In genomic region chr14:41541333-41541732, GRCh38 we compare ENCODE assay signal across 29 cellular contexts.
"Had no signal": no experiment of that assay in that cellular context is flagged by ENCODE, and none has a peak within 500 bp of the region (broad histone marks: within the 10 kb centered on the region; RNA-seq: fewer than 3 reads in every experiment).

No MANE protein-coding gene starts in this region.

- H3K4me3 ChIP-seq: stomach, suprapubic skin, testis, thoracic aorta, thyroid gland, tibial artery, tibial nerve, transverse colon, upper lobe of left lung, upper lobe of right lung, uterus, vagina had no signal

- H3K4me1 ChIP-seq: stomach, suprapubic skin, testis, thyroid gland, tibial artery, tibial nerve, transverse colon, upper lobe of left lung, upper lobe of right lung, uterus, vagina had no signal

- ATAC-seq: stimulated activated effector memory CD8-positive, alpha-beta T cell treated with anti-CD3 and anti-CD28 coated beads, Interleukin-12 subunit alpha, Interleukin-12 subunit beta, amount 100 ng/mL, for 72 hours; stimulated activated memory B cell treated with anti-CD40 and anti-IgM and Interleukin-4, amounts not matched to agents 10 μg/mL and 1 μg/mL and 100 μg/mL, for 72 hours; stimulated activated naive B cell treated with anti-CD40 and anti-IgM and Interleukin-4, amounts not matched to agents 10 μg/mL and 1 μg/mL and 100 μg/mL, for 72 hours; stimulated activated naive CD8-positive, alpha-beta T cell treated with anti-CD3 and anti-CD28 coated beads, Interleukin-15, amount 100 ng/mL, for 72 hours; stimulated activated naive CD8-positive, alpha-beta T cell treated with anti-CD3 and anti-CD28 coated beads, Interleukin-15, Interleukin-2, amounts not matched to agents 100 U/mL and 50 U/mL, for 24 hours; upper lobe of right lung had no signal

- H3K36me3 Mint-ChIP-seq: stimulated activated effector memory CD8-positive, alpha-beta T cell treated with anti-CD3 and anti-CD28 coated beads, Interleukin-12 subunit alpha, Interleukin-12 subunit beta, amount 100 ng/mL, for 72 hours; stimulated activated memory B cell treated with anti-CD40 and anti-IgM and Interleukin-4, amounts not matched to agents 10 μg/mL and 1 μg/mL and 100 μg/mL, for 72 hours; stimulated activated naive B cell treated with anti-CD40 and anti-IgM and Interleukin-4, amounts not matched to agents 10 μg/mL and 1 μg/mL and 100 μg/mL, for 72 hours; type B pancreatic cell had no signal

- H3K9me3 ChIP-seq: testis, thyroid gland, uterus, vagina had no signal

- H3K27ac Mint-ChIP-seq: stimulated activated effector memory CD8-positive, alpha-beta T cell treated with anti-CD3 and anti-CD28 coated beads, Interleukin-12 subunit alpha, Interleukin-12 subunit beta, amount 100 ng/mL, for 72 hours; stimulated activated memory B cell treated with anti-CD40 and anti-IgM and Interleukin-4, amounts not matched to agents 10 μg/mL and 1 μg/mL and 100 μg/mL, for 72 hours; stimulated activated naive B cell treated with anti-CD40 and anti-IgM and Interleukin-4, amounts not matched to agents 10 μg/mL and 1 μg/mL and 100 μg/mL, for 72 hours; stimulated activated naive CD8-positive, alpha-beta T cell treated with anti-CD3 and anti-CD28 coated beads, Interleukin-15, Interleukin-2, amounts not matched to agents 100 ng/mL and 50 ng/mL, for 24 hours; type B pancreatic cell had no signal

- H3K27ac ChIP-seq: stomach, suprapubic skin, testis, thoracic aorta, thyroid gland, tibial artery, tibial nerve, transverse colon, upper lobe of left lung, upper lobe of right lung, uterus, vagina had no signal

- H3K36me3 ChIP-seq: stomach, suprapubic skin, thoracic aorta, thyroid gland, tibial artery, tibial nerve, transverse colon, upper lobe of left lung, upper lobe of right lung, uterus, vagina had no signal

- H3K27me3 Mint-ChIP-seq: stimulated activated memory B cell treated with anti-CD40 and anti-IgM and Interleukin-4, amounts not matched to agents 10 μg/mL and 1 μg/mL and 100 μg/mL, for 72 hours; stimulated activated naive B cell treated with anti-CD40 and anti-IgM and Interleukin-4, amounts not matched to agents 10 μg/mL and 1 μg/mL and 100 μg/mL, for 72 hours; stimulated activated naive CD8-positive, alpha-beta T cell treated with anti-CD3 and anti-CD28 coated beads, Interleukin-15, amount 100 ng/mL, for 72 hours; stimulated activated naive CD8-positive, alpha-beta T cell treated with anti-CD3 and anti-CD28 coated beads, Interleukin-15, Interleukin-2, amounts not matched to agents 100 ng/mL and 50 ng/mL, for 24 hours; type B pancreatic cell had no signal

- DNase-seq: stimulated activated CD4-positive, alpha-beta T cell treated with anti-CD3 and anti-CD28 coated beads, Interleukin-2, amount 100 ng/mL, for 48 hours; stimulated activated CD4-positive, alpha-beta T cell treated with anti-CD3 and anti-CD28 coated beads, Interleukin-4, amount 100 ng/mL, for 1 hour; stimulated activated CD4-positive, alpha-beta T cell treated with anti-CD3 and anti-CD28 coated beads, Interleukin-4, amount 100 ng/mL, for 24 hours; stimulated activated CD4-positive, alpha-beta T cell treated with anti-CD3 and anti-CD28 coated beads, Interleukin-4, amount 100 ng/mL, for 4 hours; stimulated activated CD8-positive, alpha-beta memory T cell treated with anti-CD3 and anti-CD28 coated beads, Interleukin-4, amount 100 ng/mL, for 48 hours; stimulated activated naive B cell treated with anti-CD40 and anti-IgM and Interleukin-4, amounts not matched to agents 10 μg/mL and 1 μg/mL and 100 μg/mL, for 72 hours; stimulated activated naive CD4-positive, alpha-beta T cell; stimulated activated naive CD4-positive, alpha-beta T cell treated with Interleukin-2 at 50 U/mL for 16 hours; stimulated activated naive CD8-positive, alpha-beta T cell treated with anti-CD3 and anti-CD28 coated beads, Interleukin-15, amount 100 ng/mL, for 72 hours; stimulated activated naive CD8-positive, alpha-beta T cell treated with anti-CD3 and anti-CD28 coated beads, Interleukin-15, Interleukin-2, amounts not matched to agents 100 U/mL and 50 U/mL, for 24 hours; stomach; substantia nigra; testis; thyroid gland; tibial artery; transverse colon; trophoblast cell; upper lobe of left lung; upper lobe of right lung; uterus had no signal

- H3K4me1 Mint-ChIP-seq: stimulated activated effector memory CD8-positive, alpha-beta T cell treated with anti-CD3 and anti-CD28 coated beads, Interleukin-12 subunit alpha, Interleukin-12 subunit beta, amount 100 ng/mL, for 72 hours; stimulated activated memory B cell treated with anti-CD40 and anti-IgM and Interleukin-4, amounts not matched to agents 10 μg/mL and 1 μg/mL and 100 μg/mL, for 72 hours; stimulated activated naive B cell treated with anti-CD40 and anti-IgM and Interleukin-4, amounts not matched to agents 10 μg/mL and 1 μg/mL and 100 μg/mL, for 72 hours; stimulated activated naive CD8-positive, alpha-beta T cell treated with anti-CD3 and anti-CD28 coated beads, Interleukin-15, amount 100 ng/mL, for 72 hours had no signal

- H3K4me3 Mint-ChIP-seq: stimulated activated effector memory CD8-positive, alpha-beta T cell treated with anti-CD3 and anti-CD28 coated beads, Interleukin-12 subunit alpha, Interleukin-12 subunit beta, amount 100 ng/mL, for 72 hours; stimulated activated memory B cell treated with anti-CD40 and anti-IgM and Interleukin-4, amounts not matched to agents 10 μg/mL and 1 μg/mL and 100 μg/mL, for 72 hours; stimulated activated naive B cell treated with anti-CD40 and anti-IgM and Interleukin-4, amounts not matched to agents 10 μg/mL and 1 μg/mL and 100 μg/mL, for 72 hours; stimulated activated naive CD8-positive, alpha-beta T cell treated with anti-CD3 and anti-CD28 coated beads, Interleukin-15, amount 100 ng/mL, for 72 hours; stimulated activated naive CD8-positive, alpha-beta T cell treated with anti-CD3 and anti-CD28 coated beads, Interleukin-15, Interleukin-2, amounts not matched to agents 100 ng/mL and 50 ng/mL, for 24 hours; type B pancreatic cell had no signal

- H3K27me3 ChIP-seq: stomach, suprapubic skin, testis, thyroid gland, tibial artery, tibial nerve, transverse colon, upper lobe of left lung, upper lobe of right lung, uterus, vagina had no signal

- FAIRE-seq: urothelium cell line had no signal
